20 cellular contexts compared by ENCODE assay signal in genomic region chr2:163802289-163802688, GRCh38.
"Had no signal": no experiment of that assay in that cellular context is flagged by ENCODE, and none has a peak within 500 bp of the region (broad histone marks: within the 10 kb centered on the region; RNA-seq: fewer than 3 reads in every experiment).

No MANE protein-coding gene starts in this region.

- H3K79me2 ChIP-seq: hepatocyte had no signal

- H3K9me3 ChIP-seq: ascending aorta, colonic mucosa, esophagus squamous epithelium, pancreas, thoracic aorta, upper lobe of left lung had no signal

- DNase-seq: activated CD4-positive, alpha-beta memory T cell treated with anti-CD3 and anti-CD28 coated beads, Interleukin-2, amount 10 ng/mL, durations not matched to agents 7 days and 5 days; activated CD4-positive, alpha-beta T cell treated with anti-CD3 and anti-CD28 coated beads, Interleukin-2, amount 10 ng/mL, durations not matched to agents 24 days and 14 days; activated CD8-positive, alpha-beta memory T cell treated with anti-CD3 and anti-CD28 coated beads, Interleukin-2, amount 10 ng/mL, durations not matched to agents 7 days and 5 days; activated gamma-delta T cell treated with Interleukin-2 at 50 U/mL for 16 hours; colonic mucosa; dorsolateral prefrontal cortex; esophagus squamous epithelium; immature natural killer cell; nephron progenitor cell; pancreas; stimulated activated CD4-positive, alpha-beta T cell treated with anti-CD3 and anti-CD28 coated beads, Interleukin-2, amount 100 ng/mL, for 48 hours; stimulated activated naive CD4-positive, alpha-beta T cell; upper lobe of left lung had no signal

- H3K27me3 ChIP-seq: ascending aorta, colonic mucosa, dorsolateral prefrontal cortex, esophagus squamous epithelium, hepatocyte, pancreas, upper lobe of left lung had no signal

- H3K36me3 ChIP-seq: ascending aorta, colonic mucosa, esophagus squamous epithelium, pancreas, thoracic aorta, upper lobe of left lung had no signal

- H3K27ac ChIP-seq: ascending aorta, colonic mucosa, esophagus squamous epithelium, hepatocyte, pancreas, SK-N-MC, thoracic aorta, upper lobe of left lung, VCaP had no signal

- H3K4me1 ChIP-seq: ascending aorta, colonic mucosa, pancreas, upper lobe of left lung had no signal

- H3K4me2 ChIP-seq: hepatocyte had no signal

- ATAC-seq: activated CD4-positive, CD25-positive, alpha-beta regulatory T cell treated with anti-CD3 and anti-CD28 coated beads, Interleukin-2, amount 50 U/mL, for 24 hours; activated CD8-positive, alpha-beta memory T cell treated with anti-CD3 and anti-CD28 coated beads, Interleukin-2, amount 10 ng/mL, durations not matched to agents 7 days and 5 days; pancreas; sciatic nerve had no signal

- H2AFZ ChIP-seq: hepatocyte had no signal

- H3K4me3 ChIP-seq: ascending aorta, colonic mucosa, dorsolateral prefrontal cortex, esophagus squamous epithelium, hepatocyte, pancreas, SK-N-MC, thoracic aorta, upper lobe of left lung had no signal
